Comparison of ENCODE assay signal across 8 cellular contexts in the genomic region with DNA sequence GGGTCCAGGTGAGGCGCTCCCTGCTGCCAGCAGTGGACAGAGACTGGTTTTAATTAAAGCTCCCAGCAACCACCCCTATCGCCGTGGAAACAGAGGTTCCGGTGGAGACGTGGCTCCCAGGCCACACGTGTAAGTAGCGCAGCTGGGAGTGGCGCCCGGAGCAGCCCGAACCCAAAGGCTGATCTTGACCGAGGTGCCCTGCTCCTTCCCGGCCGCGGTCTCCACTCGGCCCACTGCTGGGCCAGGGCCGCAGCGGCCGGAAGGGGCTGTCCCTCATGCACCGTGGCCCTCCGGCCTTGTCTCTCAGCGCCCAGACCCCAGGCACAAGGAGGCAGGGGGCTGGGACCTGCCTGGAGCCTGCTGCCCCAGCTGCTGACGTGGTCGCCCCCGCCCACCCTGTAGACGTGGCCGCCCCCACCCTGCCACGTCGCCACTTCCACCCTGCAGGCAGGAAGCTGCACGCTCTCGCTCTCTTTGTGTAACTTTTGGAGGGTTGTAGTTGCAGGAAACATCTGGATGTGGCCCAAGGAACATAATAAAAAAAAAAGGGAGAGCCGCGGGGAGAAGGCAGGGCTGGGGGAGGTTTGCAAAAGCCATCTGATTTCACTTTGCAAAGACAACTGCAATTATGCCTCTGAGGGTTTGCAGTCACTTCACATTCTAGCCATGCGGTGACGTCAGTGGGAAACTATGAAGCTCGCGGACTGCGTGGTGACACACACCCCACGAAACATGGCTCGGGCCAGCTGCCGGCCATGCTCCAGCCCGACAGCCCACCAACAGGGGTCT.
DNase-seq lines count a peak whose midpoint lies in the region; ATAC-seq, FAIRE-seq and TF ChIP-seq lines count a peak whose summit lies in the region.

No MANE protein-coding gene starts in this region.

- H3K27me3 ChIP-seq in pancreas (no peaks in the 10 kb centered on the region), thyroid gland (no peaks in the 10 kb centered on the region)

- ATAC-seq in pancreas (peak; percentile 55 to 77 (median 71)), GM19328 (IDR thresholded peaks at IDR 0.05; ENCODE audit: unreplicated experiment) (no peak)

- peak; percentile 10 for TF ChIP-seq CTCF in fibroblast of the aortic adventitia (IDR thresholded peaks at IDR 0.05; ENCODE audit: insufficient read depth, low read length)
- no peak for TF ChIP-seq CTCF in pancreas (IDR thresholded peaks at IDR 0.05)
- TF ChIP-seq CTCF in thyroid gland (IDR thresholded peaks at IDR 0.05) = no peak

- H3K36me3 ChIP-seq in pancreas (no peaks in the 10 kb centered on the region), thyroid gland (no peaks in the 10 kb centered on the region)

- 49 to 59% methylated on average over 41 of the region's 41 CpGs for WGBS in pancreas, 2 donors
- 17 to 29% methylated on average over 19 to 20 of the region's 41 CpGs for WGBS in thyroid gland, 2 donors

- H3K4me3 ChIP-seq in fibroblast of the aortic adventitia (ENCODE audit: low read depth, low read length) (peak overlapping the region; percentile 25), pancreas (peak overlapping the region in 1 of 4 donors; percentile 28), thyroid gland (replicated peaks in 1 of 3) (no peak overlapping the region)

- DNase-seq in EH (ENCODE audit: low read depth) (peak; percentile 100), fibroblast of the aortic adventitia (ENCODE audit: low read depth) (peak; percentile 99), pancreas (peak in 3 of 6 donors; percentile 44 to 74 (median 50)), thyroid gland (peak; percentile 67 to 75), iPS-NIHi11 (ENCODE audit: low spot score) (no peak)
- DNase-seq in activated effector memory CD4-positive, alpha-beta T cell treated with Interleukin-2 at 50 U/mL for 16 hours = peak; percentile 68

- FAIRE-seq in pancreas (lab: Jason Lieb, UNC) = no peak

- H3K4me1 ChIP-seq in pancreas = no peaks in the 10 kb centered on the region
- H3K4me1 ChIP-seq in thyroid gland = peaks cover 18 to 30% of the 10 kb centered on the region in 2 donors

- H3K9me3 ChIP-seq in pancreas (no peaks in the 10 kb centered on the region), thyroid gland (no peaks in the 10 kb centered on the region)

- intact Hi-C loops in pancreas (cut with DNase I) (loop anchor here in 1 of 3 donors (10.0 kb wide), 1 partner anchor 289 kb away; no protein-coding TSS in a partner anchor), thyroid gland (cut with DNase I) (loop anchor here (10.0 kb wide), 1 partner anchor 179 kb away; no protein-coding TSS in a partner anchor)

- H3K27ac ChIP-seq in pancreas (peak overlapping the region; percentile 13 to 72 (median 40)), thyroid gland (peak overlapping the region; percentile 83 to 88 (median 88))

- TF ChIP-seq POLR2A in thyroid gland (IDR thresholded peaks at IDR 0.05) = peak in 1 of 2 donors; percentile 22

TF ChIP-seq in PFSK-1, 5 proteins besides CTCF, POLR2A, EP300 and RAD21:
- TF ChIP-seq REST (IDR thresholded peaks at IDR 0.05; ENCODE audit: insufficient read depth in 1 of 2, low read depth in 2 of 2, low read length in 2 of 2) (peak in 1 of 2 experiments; percentile 31; a peak in 1 of 4 replicates), SIN3A (IDR thresholded peaks at IDR 0.05; ENCODE audit: borderline replicate concordance, insufficient read depth, low read length) (peak; percentile 11; the same call in 1 of the 2 replicates), FOXP2 (optimal IDR thresholded peaks at IDR 0.05; ENCODE audit: borderline replicate concordance, extremely low read depth, extremely low read length, insufficient read depth) (no peak), POLR2AphosphoS5 (IDR thresholded peaks at IDR 0.05; ENCODE audit: low read depth, low read length) (0 out of 2 replicates have a peak, but pooled peaks have one; percentile 30), TAF1 (IDR thresholded peaks at IDR 0.05; ENCODE audit: borderline replicate concordance, insufficient read depth, low read length) (peak; percentile 7; the same call in 1 of the 2 replicates)
